ENCODE assay signal across 12 cellular contexts in genomic region chr20:642398-643174, GRCh38. TPM values are rescaled to one million over a fixed set of nuclear protein-coding genes. Genes with fewer than 3 reads are reported as not detected.
A peak's percentile ranks its signal among the peaks of the same experiment; 100 is the strongest.
DNase-seq lines count a peak whose midpoint lies in the region; ATAC-seq and TF ChIP-seq lines count a peak whose summit lies in the region.
"Had no signal": no experiment of that assay in that cellular context is flagged by ENCODE, and none has a peak within 500 bp of the region (broad histone marks: within the 10 kb centered on the region; RNA-seq: fewer than 3 reads in every experiment).

No MANE protein-coding gene starts in this region.

- H3K27me3 ChIP-seq in ascending aorta (no peaks in the 10 kb centered on the region), hepatocyte (no peaks in the 10 kb centered on the region), gastrocnemius medialis (peaks cover 0 to 14% (median 2%) of the 10 kb centered on the region in 3 donors)

- peak overlapping the region; percentile 16 for H3K4me2 ChIP-seq in hepatocyte

- peaks cover 7 to 9% of the 10 kb centered on the region in 2 donors for H3K36me3 ChIP-seq in ascending aorta
- H3K36me3 ChIP-seq in hepatocyte (replicated peaks; ENCODE audit: insufficient read depth, low read depth) = no peaks in the 10 kb centered on the region
- H3K36me3 ChIP-seq in gastrocnemius medialis = peaks cover 0 to 5% of the 10 kb centered on the region in 2 donors

- H3K27ac ChIP-seq in ascending aorta = no peak overlapping the region
- no peak overlapping the region for H3K27ac ChIP-seq in hepatocyte
- peak overlapping the region; percentile 52 to 71 (median 60) for H3K27ac ChIP-seq in gastrocnemius medialis

- no peaks in the 10 kb centered on the region for H3K9me3 ChIP-seq in ascending aorta
- no peaks in the 10 kb centered on the region for H3K9me3 ChIP-seq in hepatocyte (ENCODE audit: low read depth)
- no peaks in the 10 kb centered on the region for H3K9me3 ChIP-seq in gastrocnemius medialis

- no peaks in the 10 kb centered on the region for H3K9me2 ChIP-seq in hepatocyte (replicated peaks; ENCODE audit: insufficient read depth)

- no peaks in the 10 kb centered on the region for H4K20me1 ChIP-seq in hepatocyte (ENCODE audit: insufficient read depth, poor library complexity, severe bottlenecking)

- H3K4me1 ChIP-seq in ascending aorta (peaks cover 2 to 3% of the 10 kb centered on the region in 2 donors), hepatocyte (ENCODE audit: insufficient read depth) (no peaks in the 10 kb centered on the region), gastrocnemius medialis (peaks cover 0 to 9% of the 10 kb centered on the region in 2 donors)

- ATAC-seq in gastrocnemius medialis (no peak), GM21717 (IDR thresholded peaks at IDR 0.05; ENCODE audit: unreplicated experiment) (no peak)

- TF ChIP-seq POLR2A in gastrocnemius medialis (IDR thresholded peaks at IDR 0.05) = peak in 1 of 2 donors; percentile 44

- DNase-seq in GM13977 (ENCODE audit: low spot score) = peak; percentile 44
- no peak for DNase-seq in ascending aorta (ENCODE audit: low spot score in 2 of 2)
- no peak for DNase-seq in hepatocyte (ENCODE audit: low spot score)
- no peak for DNase-seq in gastrocnemius medialis
- no peak for DNase-seq in activated effector memory CD4-positive, alpha-beta T cell treated with Interleukin-2 at 50 U/mL for 16 hours
- DNase-seq in HuH-7.5 (ENCODE audit: low spot score) = no peak
- no peak for DNase-seq in KG1 (lab: John Stamatoyannopoulos, UW)
- DNase-seq: activated naive CD4-positive, alpha-beta T cell treated with anti-CD3 and anti-CD28 coated beads, Interleukin-2, amount 10 ng/mL, durations not matched to agents 7 days and 5 days; stimulated activated naive CD4-positive, alpha-beta T cell treated with Interleukin-2 at 50 U/mL for 16 hours had no signal

- intact Hi-C loops in ascending aorta (cut with DNase I) (loop anchor here (5.0 kb wide), 1 partner anchor 280 kb away; no protein-coding TSS in a partner anchor), gastrocnemius medialis (cut with DNase I; ENCODE audit: low total_unique reads) (no loop called here)

- TF ChIP-seq CTCF in GM13977 (IDR thresholded peaks at IDR 0.05; ENCODE audit: extremely low read depth, insufficient read depth, missing control alignments) = no peak
- no peak for TF ChIP-seq CTCF in ascending aorta (IDR thresholded peaks at IDR 0.05)
- TF ChIP-seq CTCF in hepatocyte (IDR thresholded peaks at IDR 0.05; ENCODE audit: poor library complexity) = no peak
- TF ChIP-seq CTCF in gastrocnemius medialis (IDR thresholded peaks at IDR 0.05 in 4 of 5, conservative IDR thresholded peaks at IDR 0.05 in 1 of 5) = no peak

- H2AFZ ChIP-seq in hepatocyte = no peak overlapping the region

- 74% methylated on average over 12 of the region's 57 CpGs for WGBS in hepatocyte (ENCODE audit: low lambda C conversion rate, missing lambda C conversion rate)

- H3K4me3 ChIP-seq in ascending aorta (peak overlapping the region; percentile 24 to 60), hepatocyte (no peak overlapping the region), gastrocnemius medialis (peak overlapping the region; percentile 39 to 51 (median 46))

- H3K79me2 ChIP-seq in hepatocyte = no peaks in the 10 kb centered on the region

- in situ Hi-C loops in GM13977 (cut with MboI; ENCODE audit: low pct_unique_long_range_greater_than_20kb, low sequenced_read_pairs, unreplicated experiment) (loop anchor here (10.0 kb wide), 1 partner anchor 78 kb away; no protein-coding TSS in a partner anchor), gastrocnemius medialis (cut with MboI; ENCODE audit: low sequenced_read_pairs in 4 of 4) (loop anchor here in 3 of 4 donors (5.0 to 10.0 kb wide), 3 partner anchors 78 to 288 kb away; no protein-coding TSS in a partner anchor)

RNA-seq across cellular contexts. Expression of gene SRXN1, which starts 10.4 kb away (rescaled TPM):
- 28.8 TPM for total RNA-seq in ascending aorta
- 40.0 and 42.2 TPM in 2 replicates for total RNA-seq in hepatocyte
- polyA plus RNA-seq in hepatocyte = 26.9 and 39.6 TPM in 2 replicates
- total RNA-seq in gastrocnemius medialis = 100 to 1,000 TPM in 3 of 4 donors, 10 to 100 TPM in 1; 87.9 to 170 (median 128) TPM

RNA-seq across cellular contexts. Expression of gene TCF15, which starts 32.5 kb away (rescaled TPM):
- total RNA-seq in ascending aorta = 8.3 TPM
- total RNA-seq in hepatocyte = not detected in 2 replicates
- not detected in 2 replicates for polyA plus RNA-seq in hepatocyte
- total RNA-seq in gastrocnemius medialis = 10 to 100 TPM in 1 of 4 donors, 1 to 10 TPM in 3; 3.6 to 10.7 (median 4.1) TPM
- total RNA-seq: renal cortical epithelial cell had no signal

RNA-seq across cellular contexts. Expression of gene SCRT2, which starts 33.0 kb away (rescaled TPM):
- total RNA-seq in ascending aorta = not detected
- not detected in 2 replicates for total RNA-seq in hepatocyte
- not detected in 2 replicates for polyA plus RNA-seq in hepatocyte
- total RNA-seq in gastrocnemius medialis = not detected
- total RNA-seq: glomerular endothelial cell, renal cortical epithelial cell had no signal

Comparison
In these comparisons a context has a peak if more than half of its experiments do, and no peak if none do; other contexts are left out.
1. H3K27ac ChIP-seq: peak in gastrocnemius medialis (4 of 4); none in ascending aorta (0 of 2) and hepatocyte (single experiment).